8 cellular contexts compared by ENCODE assay signal in genomic region chr3:29281265-29282228, GRCh38. TPM values are rescaled to one million over a fixed set of nuclear protein-coding genes. Genes with fewer than 3 reads are reported as not detected.
DNase-seq lines count a peak whose midpoint lies in the region; ATAC-seq and TF ChIP-seq lines count a peak whose summit lies in the region.

No MANE protein-coding gene starts in this region.

- DNase-seq in Calu3 (no peak), GM20000 (ENCODE audit: low spot score) (peak; percentile 26), astrocyte of the cerebellum (ENCODE audit: low read depth) (no peak), iris pigment epithelial cell (ENCODE audit: low read depth) (peak; percentile 68), HPDE6-E6E7 (ENCODE audit: extremely low spot score) (no peak), NCI-H774 (lab: John Stamatoyannopoulos, UW) (no peak)
- DNase-seq in stimulated activated naive B cell treated with anti-CD40 and anti-IgM and Interleukin-4, amounts not matched to agents 10 μg/mL and 1 μg/mL and 100 μg/mL, for 72 hours, result peak; percentile 34

- peak overlapping the region; percentile 71 for H3K4me3 ChIP-seq in astrocyte of the cerebellum (ENCODE audit: low read depth, low read length)

- H3K9me3 Mint-ChIP-seq in Calu3 (ENCODE audit: low read depth, unreplicated experiment), result no peaks in the 10 kb centered on the region
- no peaks in the 10 kb centered on the region for H3K9me3 Mint-ChIP-seq in stimulated activated naive B cell treated with anti-CD40 and anti-IgM and Interleukin-4, amounts not matched to agents 10 μg/mL and 1 μg/mL and 100 μg/mL, for 72 hours

- in situ Hi-C loops in astrocyte of the cerebellum (cut with HindIII; ENCODE audit: low sequenced_read_pairs), result no loop called here

- peaks cover 17% of the 10 kb centered on the region for H3K36me3 Mint-ChIP-seq in Calu3 (ENCODE audit: insufficient read depth, unreplicated experiment)
- H3K36me3 Mint-ChIP-seq in stimulated activated naive B cell treated with anti-CD40 and anti-IgM and Interleukin-4, amounts not matched to agents 10 μg/mL and 1 μg/mL and 100 μg/mL, for 72 hours, result no peaks in the 10 kb centered on the region

- ATAC-seq in HG03575 (IDR thresholded peaks at IDR 0.05; ENCODE audit: extremely low read depth, insufficient number of reproducible peaks, low FRiP score, unreplicated experiment), result peak; percentile 34
- ATAC-seq in stimulated activated naive B cell treated with anti-CD40 and anti-IgM and Interleukin-4, amounts not matched to agents 10 μg/mL and 1 μg/mL and 100 μg/mL, for 72 hours (replicated peaks), result peak; percentile 89 to 92

- intact Hi-C loops in Calu3 (cut with micrococcal nuclease; ENCODE audit: unreplicated experiment), result loop anchor here (2.0 to 10.0 kb wide), 2 partner anchors 367 to 483 kb away; no protein-coding TSS in a partner anchor

- peaks cover 32% of the 10 kb centered on the region for H3K4me1 Mint-ChIP-seq in Calu3 (ENCODE audit: low read depth, unreplicated experiment)
- H3K4me1 Mint-ChIP-seq in stimulated activated naive B cell treated with anti-CD40 and anti-IgM and Interleukin-4, amounts not matched to agents 10 μg/mL and 1 μg/mL and 100 μg/mL, for 72 hours, result peaks cover 16 to 43% of the 10 kb centered on the region in 2 donors

- TSS peak; percentile 44 for BruUV-seq in Calu3 (replicated peaks; lab: Mats Ljungman, UMichigan)

- CTCF ChIA-PET in Calu3 (lab: Charles Lee), result interaction anchor here (0.7 kb wide), 2 partner anchors 23 to 805 kb away, joined by 3 to 8 read pairs; no protein-coding TSS in a partner anchor

- no peak for TF ChIP-seq CTCF in Calu3 (IDR thresholded peaks at IDR 0.05; ENCODE audit: unreplicated experiment)
- no peak for TF ChIP-seq CTCF in GM20000 (IDR thresholded peaks at IDR 0.05; ENCODE audit: extremely low read depth, missing control alignments)
- TF ChIP-seq CTCF in astrocyte of the cerebellum (IDR thresholded peaks at IDR 0.05; ENCODE audit: low read depth, low read length, missing control alignments), result no peak

- H3K27ac Mint-ChIP-seq in Calu3 (ENCODE audit: unreplicated experiment), result peak overlapping the region; percentile 53
- H3K27ac Mint-ChIP-seq in stimulated activated naive B cell treated with anti-CD40 and anti-IgM and Interleukin-4, amounts not matched to agents 10 μg/mL and 1 μg/mL and 100 μg/mL, for 72 hours, result peak overlapping the region; percentile 48

- H3K4me3 Mint-ChIP-seq in Calu3 (ENCODE audit: low read depth, unreplicated experiment), result peak overlapping the region; percentile 64
- H3K4me3 Mint-ChIP-seq in stimulated activated naive B cell treated with anti-CD40 and anti-IgM and Interleukin-4, amounts not matched to agents 10 μg/mL and 1 μg/mL and 100 μg/mL, for 72 hours, result peak overlapping the region; percentile 85 to 88

- no peaks in the 10 kb centered on the region for H3K27me3 Mint-ChIP-seq in Calu3 (ENCODE audit: unreplicated experiment)
- peaks cover 4 to 15% of the 10 kb centered on the region in 2 donors for H3K27me3 Mint-ChIP-seq in stimulated activated naive B cell treated with anti-CD40 and anti-IgM and Interleukin-4, amounts not matched to agents 10 μg/mL and 1 μg/mL and 100 μg/mL, for 72 hours

RNA-seq across cellular contexts. Expression of gene RBMS3, which starts 0.7 kb away (rescaled TPM):
- 1.3 TPM in 2 replicates for total RNA-seq in Calu3 (2022)

Comparison
In these comparisons a context has a peak if more than half of its experiments do, and no peak if none do; other contexts are left out.
1. DNase-seq: peak in GM20000 (single experiment), iris pigment epithelial cell (single experiment) and stimulated activated naive B cell treated with anti-CD40 and anti-IgM and Interleukin-4, amounts not matched to agents 10 μg/mL and 1 μg/mL and 100 μg/mL, for 72 hours (single experiment); none in Calu3 (single experiment), astrocyte of the cerebellum (single experiment), HPDE6-E6E7 (single experiment) and NCI-H774 (single experiment).